ENCODE assay signal across 13 cellular contexts in the genomic region with DNA sequence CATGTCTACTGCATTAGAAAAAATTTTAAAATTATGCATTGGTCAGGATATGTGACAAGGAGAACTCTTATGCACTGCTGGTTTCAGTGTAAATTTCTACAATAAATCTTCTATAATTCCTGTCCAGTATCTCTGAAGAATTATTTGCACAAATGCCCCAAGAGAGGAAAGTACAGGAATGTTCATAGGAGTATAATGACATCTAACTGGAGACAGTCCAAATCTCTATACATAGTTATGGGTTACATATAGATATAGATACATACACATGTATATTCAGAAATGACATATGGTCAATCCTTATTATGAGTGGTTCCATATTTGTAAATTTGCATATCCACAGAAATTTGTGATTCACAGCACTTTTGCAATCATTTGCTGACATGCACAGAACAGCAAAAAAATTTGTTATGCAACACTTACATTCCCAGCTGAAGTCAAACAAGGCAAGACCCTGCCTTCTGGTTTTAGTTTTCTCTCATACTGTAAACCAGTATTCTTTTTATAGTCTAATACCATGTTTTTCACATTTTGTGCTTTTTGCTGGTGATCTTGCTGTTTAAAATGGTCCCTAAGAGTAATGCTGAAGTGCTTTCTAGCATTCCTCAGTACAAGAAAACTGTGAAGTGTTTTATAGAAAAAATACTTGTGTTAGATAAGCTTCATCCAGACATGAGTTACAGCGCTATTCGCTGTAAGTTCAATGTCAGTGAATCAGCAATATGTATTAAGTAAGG.
DNase-seq lines count a peak whose midpoint lies in the region; FAIRE-seq and TF ChIP-seq lines count a peak whose summit lies in the region.
"Had no signal": no experiment of that assay in that cellular context is flagged by ENCODE, and none has a peak within 500 bp of the region (broad histone marks: within the 10 kb centered on the region; RNA-seq: fewer than 3 reads in every experiment).

No MANE protein-coding gene starts in this region.

- TF ChIP-seq POLR2A in NB4 (IDR thresholded peaks at IDR 0.05; ENCODE audit: extremely low read depth, insufficient read length), result no peak

- peak overlapping the region; percentile 81 for H3K27ac ChIP-seq in epithelial cell of prostate

- no peaks in the 10 kb centered on the region for H3K9me3 Mint-ChIP-seq in activated T-helper 1 cell treated with anti-CD3 and anti-CD28 coated beads, Interleukin-12 subunit alpha, Interleukin-12 subunit beta, Interleukin-2, Interleukin-4 antibody, amounts not matched to agents 30 ng/mL and 10 ng/mL and 1 ng/mL, durations not matched to agents 14 hours and 24 hours and 36 hours
- H3K9me3 Mint-ChIP-seq: activated T-helper 17 cell treated with anti-CD3 and anti-CD28 coated beads, Interleukin-2, amount 50 U/mL, for 72 hours; CD8-positive, alpha-beta T cell; naive B cell; stimulated activated naive CD8-positive, alpha-beta T cell treated with anti-CD3 and anti-CD28 coated beads, Interleukin-15, Interleukin-2, amounts not matched to agents 100 ng/mL and 50 ng/mL, for 24 hours had no signal

- intact Hi-C loops in activated T-helper 1 cell treated with anti-CD3 and anti-CD28 coated beads, Interleukin-12 subunit alpha, Interleukin-12 subunit beta, Interleukin-2, Interleukin-4 antibody, amounts not matched to agents 30 ng/mL and 10 ng/mL and 1 ng/mL, durations not matched to agents 14 hours and 24 hours and 36 hours (cut with micrococcal nuclease), result no loop called here

- TF ChIP-seq CTCF in NB4 (IDR thresholded peaks at IDR 0.05; ENCODE audit: low read depth, low read length), result no peak

- no peaks in the 10 kb centered on the region for H3K4me1 Mint-ChIP-seq in activated T-helper 1 cell treated with anti-CD3 and anti-CD28 coated beads, Interleukin-12 subunit alpha, Interleukin-12 subunit beta, Interleukin-2, Interleukin-4 antibody, amounts not matched to agents 30 ng/mL and 10 ng/mL and 1 ng/mL, durations not matched to agents 14 hours and 24 hours and 36 hours (ENCODE audit: low read depth)

- H3K27me3 Mint-ChIP-seq in activated T-helper 1 cell treated with anti-CD3 and anti-CD28 coated beads, Interleukin-12 subunit alpha, Interleukin-12 subunit beta, Interleukin-2, Interleukin-4 antibody, amounts not matched to agents 30 ng/mL and 10 ng/mL and 1 ng/mL, durations not matched to agents 14 hours and 24 hours and 36 hours (ENCODE audit: insufficient read depth), result no peaks in the 10 kb centered on the region
- H3K27me3 Mint-ChIP-seq: activated T-helper 17 cell treated with anti-CD3 and anti-CD28 coated beads, Interleukin-2, amount 50 U/mL, for 72 hours; naive B cell; stimulated activated naive CD8-positive, alpha-beta T cell treated with anti-CD3 and anti-CD28 coated beads, Interleukin-15, Interleukin-2, amounts not matched to agents 100 ng/mL and 50 ng/mL, for 24 hours had no signal

- H3K4me3 Mint-ChIP-seq in activated T-helper 1 cell treated with anti-CD3 and anti-CD28 coated beads, Interleukin-12 subunit alpha, Interleukin-12 subunit beta, Interleukin-2, Interleukin-4 antibody, amounts not matched to agents 30 ng/mL and 10 ng/mL and 1 ng/mL, durations not matched to agents 14 hours and 24 hours and 36 hours, result no peak overlapping the region
- H3K4me3 Mint-ChIP-seq: activated T-helper 17 cell treated with anti-CD3 and anti-CD28 coated beads, Interleukin-2, amount 50 U/mL, for 72 hours; CD8-positive, alpha-beta T cell; naive B cell; stimulated activated naive CD8-positive, alpha-beta T cell treated with anti-CD3 and anti-CD28 coated beads, Interleukin-15, Interleukin-2, amounts not matched to agents 100 ng/mL and 50 ng/mL, for 24 hours had no signal

- DNase-seq in AG20443 (ENCODE audit: low spot score) (peak; percentile 34), NB4 (ENCODE audit: low read depth) (peak; percentile 59), epithelial cell of prostate (ENCODE audit: low read depth, low spot score) (no peak), myocyte (ENCODE audit: low read depth) (peak; percentile 20), frontal cortex (ENCODE audit: low spot score in 2 of 2) (no peak), NCI-H146 treated with DMSO at 0.1 percent for 48 hours (lab: John Stamatoyannopoulos, UW; ENCODE audit: unreplicated experiment) (no peak)
- DNase-seq in activated CD4-positive, alpha-beta T cell treated with anti-CD3 and anti-CD28 coated beads for 4 hours, result no peak
- DNase-seq in activated T-helper 1 cell treated with anti-CD3 and anti-CD28 coated beads, Interleukin-12 subunit alpha, Interleukin-12 subunit beta, Interleukin-2, Interleukin-4 antibody, amounts not matched to agents 30 ng/mL and 10 ng/mL and 1 ng/mL, durations not matched to agents 14 hours and 24 hours and 36 hours (ENCODE audit: low spot score), result no peak
- DNase-seq: CD8-positive, alpha-beta T cell; dermis blood vessel endothelial cell; naive B cell had no signal

- no peak overlapping the region for H3K4me3 ChIP-seq in NB4 (ENCODE audit: low read depth, low read length)

- no peak overlapping the region for H3K27ac Mint-ChIP-seq in activated T-helper 1 cell treated with anti-CD3 and anti-CD28 coated beads, Interleukin-12 subunit alpha, Interleukin-12 subunit beta, Interleukin-2, Interleukin-4 antibody, amounts not matched to agents 30 ng/mL and 10 ng/mL and 1 ng/mL, durations not matched to agents 14 hours and 24 hours and 36 hours
- H3K27ac Mint-ChIP-seq: activated T-helper 17 cell treated with anti-CD3 and anti-CD28 coated beads, Interleukin-2, amount 50 U/mL, for 72 hours; CD8-positive, alpha-beta T cell; naive B cell; stimulated activated naive CD8-positive, alpha-beta T cell treated with anti-CD3 and anti-CD28 coated beads, Interleukin-15, Interleukin-2, amounts not matched to agents 100 ng/mL and 50 ng/mL, for 24 hours had no signal

- no peaks in the 10 kb centered on the region for H3K36me3 Mint-ChIP-seq in activated T-helper 1 cell treated with anti-CD3 and anti-CD28 coated beads, Interleukin-12 subunit alpha, Interleukin-12 subunit beta, Interleukin-2, Interleukin-4 antibody, amounts not matched to agents 30 ng/mL and 10 ng/mL and 1 ng/mL, durations not matched to agents 14 hours and 24 hours and 36 hours (ENCODE audit: low read depth)
- H3K36me3 Mint-ChIP-seq: naive B cell had no signal

- FAIRE-seq in frontal cortex (lab: Jason Lieb, UNC), result no peak

Comparison
In these comparisons a context has a peak if more than half of its experiments do, and no peak if none do; other contexts are left out.
1. DNase-seq: peak in AG20443 (single experiment), NB4 (single experiment) and myocyte (single experiment); none in epithelial cell of prostate (single experiment), activated CD4-positive, alpha-beta T cell treated with anti-CD3 and anti-CD28 coated beads for 4 hours (0 of 2), frontal cortex (0 of 2), NCI-H146 treated with DMSO at 0.1 percent for 48 hours (single experiment) and activated T-helper 1 cell treated with anti-CD3 and anti-CD28 coated beads, Interleukin-12 subunit alpha, Interleukin-12 subunit beta, Interleukin-2, Interleukin-4 antibody, amounts not matched to agents 30 ng/mL and 10 ng/mL and 1 ng/mL, durations not matched to agents 14 hours and 24 hours and 36 hours (single experiment).